18 cellular contexts compared by ENCODE assay signal in genomic region chr2:157877761-157878400, GRCh38. TPM values are rescaled to one million over a fixed set of nuclear protein-coding genes. Genes with fewer than 3 reads are reported as not detected.
DNase-seq lines count a peak whose midpoint lies in the region; ATAC-seq and TF ChIP-seq lines count a peak whose summit lies in the region.
"Had no signal": no experiment of that assay in that cellular context is flagged by ENCODE, and none has a peak within 500 bp of the region (broad histone marks: within the 10 kb centered on the region; RNA-seq: fewer than 3 reads in every experiment).

No MANE protein-coding gene starts in this region.

- H4K20me1 ChIP-seq in MM.1S (ENCODE audit: insufficient read depth, low read length), result no peaks in the 10 kb centered on the region

- intact Hi-C loops in activated CD4-positive, alpha-beta T cell treated with anti-CD3 and anti-CD28 coated beads, Interleukin-2, amount 10 ng/mL, durations not matched to agents 24 days and 14 days (cut with micrococcal nuclease), result loop anchor here (2.0 to 10.0 kb wide), 3 partner anchors 39 to 577 kb away; partner anchors contain the start of genes CCDC148 and PKP4

- H3F3A ChIP-seq in MM.1S (ENCODE audit: insufficient read depth, low read length), result peaks cover 12% of the 10 kb centered on the region

- H3K27me3 ChIP-seq in MM.1S (replicated peaks; ENCODE audit: insufficient read depth, low read length), result no peaks in the 10 kb centered on the region
- H3K27me3 ChIP-seq: esophagus squamous epithelium, upper lobe of right lung had no signal

- no peak overlapping the region for H3K27ac Mint-ChIP-seq in activated CD4-positive, alpha-beta T cell treated with anti-CD3 and anti-CD28 coated beads, Interleukin-2, amount 10 ng/mL, durations not matched to agents 24 days and 14 days
- no peak overlapping the region for H3K27ac Mint-ChIP-seq in activated naive CD8-positive, alpha-beta T cell treated with anti-CD3 and anti-CD28 coated beads, Interleukin-2, amount 10 ng/mL, durations not matched to agents 7 days and 5 days
- peak overlapping the region in 2 of 3 experiments; percentile 45 to 84 for H3K27ac Mint-ChIP-seq in nephron

- H3K4me2 ChIP-seq in MM.1S (ENCODE audit: low read depth, low read length), result peak overlapping the region; percentile 94; the same call in 1 of the 2 replicates

- POLR2A ChIA-PET in activated naive CD8-positive, alpha-beta T cell treated with anti-CD3 and anti-CD28 coated beads, Interleukin-2, amount 10 ng/mL, durations not matched to agents 7 days and 5 days (lab: Charles Lee), result interaction anchor here (4.2 kb wide), 1 partner anchor 20 kb away, joined by 89 read pairs; no protein-coding TSS in a partner anchor

- no peaks in the 10 kb centered on the region for H3K36me3 ChIP-seq in MM.1S (replicated peaks; ENCODE audit: insufficient read depth, low read length)
- H3K36me3 ChIP-seq: esophagus squamous epithelium, upper lobe of right lung had no signal

- H3K9me3 Mint-ChIP-seq in activated CD4-positive, alpha-beta T cell treated with anti-CD3 and anti-CD28 coated beads, Interleukin-2, amount 10 ng/mL, durations not matched to agents 24 days and 14 days, result no peaks in the 10 kb centered on the region
- H3K9me3 Mint-ChIP-seq in activated naive CD8-positive, alpha-beta T cell treated with anti-CD3 and anti-CD28 coated beads, Interleukin-2, amount 10 ng/mL, durations not matched to agents 7 days and 5 days, result no peaks in the 10 kb centered on the region
- no peaks in the 10 kb centered on the region for H3K9me3 Mint-ChIP-seq in nephron
- H3K9me3 Mint-ChIP-seq: dendritic cell treated with granulocyte-macrophage colony-stimulating factor and Interleukin-4, amounts not matched to agents 40 ng/mL and 50 ng/mL, for 4 days had no signal

- no peak for DNase-seq in activated CD4-positive, alpha-beta T cell treated with anti-CD3 and anti-CD28 coated beads, Interleukin-2, amount 10 ng/mL, durations not matched to agents 24 days and 14 days
- DNase-seq in activated CD4-positive, alpha-beta T cell treated with anti-CD3 and anti-CD28 coated beads, Interleukin-2, amount 50 U/mL, for 1 hour, result no peak
- DNase-seq in MM.1S (no peak), hypothalamus (lab: John Stamatoyannopoulos, UW) (no peak), substantia nigra (lab: John Stamatoyannopoulos, UW) (no peak), AG08396 (ENCODE audit: low spot score) (no peak)
- no peak for DNase-seq in activated naive CD8-positive, alpha-beta T cell treated with anti-CD3 and anti-CD28 coated beads, Interleukin-2, amount 10 ng/mL, durations not matched to agents 7 days and 5 days
- DNase-seq: activated CD4-positive, CD25-positive, alpha-beta regulatory T cell; esophagus squamous epithelium; H7; head of caudate nucleus; kidney; NCI-H2081; NCI-H748 treated with DMSO at 0.1 percent for 48 hours; RPMI8226; upper lobe of right lung had no signal

- H2AFZ ChIP-seq in MM.1S (ENCODE audit: low read length), result no peak overlapping the region

- H3K9ac ChIP-seq in MM.1S (ENCODE audit: low read length), result no peak overlapping the region

- H3K36me3 Mint-ChIP-seq in activated CD4-positive, alpha-beta T cell treated with anti-CD3 and anti-CD28 coated beads, Interleukin-2, amount 10 ng/mL, durations not matched to agents 24 days and 14 days (ENCODE audit: low read depth), result peaks cover 13% of the 10 kb centered on the region
- peaks cover 4% of the 10 kb centered on the region for H3K36me3 Mint-ChIP-seq in activated naive CD8-positive, alpha-beta T cell treated with anti-CD3 and anti-CD28 coated beads, Interleukin-2, amount 10 ng/mL, durations not matched to agents 7 days and 5 days
- H3K36me3 Mint-ChIP-seq in nephron (ENCODE audit: low read depth), result no peaks in the 10 kb centered on the region

- peaks cover 13% of the 10 kb centered on the region for H3K79me2 ChIP-seq in MM.1S (ENCODE audit: low read length)

- ATAC-seq in activated naive CD8-positive, alpha-beta T cell treated with anti-CD3 and anti-CD28 coated beads, Interleukin-2, amount 10 ng/mL, durations not matched to agents 7 days and 5 days (ENCODE audit: low read depth), result no peak
- ATAC-seq: upper lobe of right lung had no signal

- no peaks in the 10 kb centered on the region for H3K9me2 ChIP-seq in MM.1S (replicated peaks; ENCODE audit: insufficient read depth, low read length)

- peaks cover 42% of the 10 kb centered on the region for H3K4me1 Mint-ChIP-seq in activated CD4-positive, alpha-beta T cell treated with anti-CD3 and anti-CD28 coated beads, Interleukin-2, amount 10 ng/mL, durations not matched to agents 24 days and 14 days
- peaks cover 34% of the 10 kb centered on the region for H3K4me1 Mint-ChIP-seq in activated naive CD8-positive, alpha-beta T cell treated with anti-CD3 and anti-CD28 coated beads, Interleukin-2, amount 10 ng/mL, durations not matched to agents 7 days and 5 days
- peaks cover 28% of the 10 kb centered on the region for H3K4me1 Mint-ChIP-seq in nephron

- peak overlapping the region; percentile 75 for H3K4me3 Mint-ChIP-seq in activated CD4-positive, alpha-beta T cell treated with anti-CD3 and anti-CD28 coated beads, Interleukin-2, amount 10 ng/mL, durations not matched to agents 24 days and 14 days
- H3K4me3 Mint-ChIP-seq in activated naive CD8-positive, alpha-beta T cell treated with anti-CD3 and anti-CD28 coated beads, Interleukin-2, amount 10 ng/mL, durations not matched to agents 7 days and 5 days, result peak overlapping the region; percentile 81
- H3K4me3 Mint-ChIP-seq in nephron, result peak overlapping the region; percentile 72 to 85 (median 81)

- H3K4me3 ChIP-seq in MM.1S (ENCODE audit: low read length), result no peak overlapping the region

- H3K27ac ChIP-seq in MM.1S (ENCODE audit: low read length) (no peak overlapping the region), substantia nigra (ENCODE audit: low read depth, low read length, poor library complexity, severe bottlenecking) (no peak overlapping the region)
- H3K27ac ChIP-seq: upper lobe of right lung had no signal

- H3K9me3 ChIP-seq in MM.1S (replicated peaks; ENCODE audit: insufficient read depth, low read length), result no peaks in the 10 kb centered on the region
- H3K9me3 ChIP-seq: esophagus squamous epithelium, upper lobe of right lung had no signal

- TF ChIP-seq CTCF in MM.1S (IDR thresholded peaks at IDR 0.05; ENCODE audit: low read length) (no peak), nephron (IDR thresholded peaks at IDR 0.05; ENCODE audit: unreplicated experiment in 3 of 3) (no peak)

- no peaks in the 10 kb centered on the region for H3K27me3 Mint-ChIP-seq in activated CD4-positive, alpha-beta T cell treated with anti-CD3 and anti-CD28 coated beads, Interleukin-2, amount 10 ng/mL, durations not matched to agents 24 days and 14 days
- no peaks in the 10 kb centered on the region for H3K27me3 Mint-ChIP-seq in activated naive CD8-positive, alpha-beta T cell treated with anti-CD3 and anti-CD28 coated beads, Interleukin-2, amount 10 ng/mL, durations not matched to agents 7 days and 5 days
- no peaks in the 10 kb centered on the region for H3K27me3 Mint-ChIP-seq in nephron (ENCODE audit: low read depth)
- H3K27me3 Mint-ChIP-seq: dendritic cell treated with granulocyte-macrophage colony-stimulating factor and Interleukin-4, amounts not matched to agents 40 ng/mL and 50 ng/mL, for 4 days had no signal

- 0 out of 2 replicates have a peak, but pooled peaks cover 4% of the 10 kb centered on the region for H3K4me1 ChIP-seq in MM.1S (ENCODE audit: low read length)

RNA-seq across cellular contexts. Expression of gene ACVR1, which starts 1.8 kb away (rescaled TPM):
- total RNA-seq in activated CD4-positive, alpha-beta T cell treated with anti-CD3 and anti-CD28 coated beads, Interleukin-2, amount 10 ng/mL, durations not matched to agents 24 days and 14 days, result 45.5 and 50.7 TPM in 2 replicates
- total RNA-seq in activated naive CD8-positive, alpha-beta T cell treated with anti-CD3 and anti-CD28 coated beads, Interleukin-2, amount 10 ng/mL, durations not matched to agents 7 days and 5 days, result 10 to 100 TPM; 13.4 to 16.1 TPM

Comparison
In these comparisons a context has a peak if more than half of its experiments do, and no peak if none do; other contexts are left out.
1. H3K27ac Mint-ChIP-seq: peak in nephron (2 of 3); none in activated CD4-positive, alpha-beta T cell treated with anti-CD3 and anti-CD28 coated beads, Interleukin-2, amount 10 ng/mL, durations not matched to agents 24 days and 14 days (single experiment) and activated naive CD8-positive, alpha-beta T cell treated with anti-CD3 and anti-CD28 coated beads, Interleukin-2, amount 10 ng/mL, durations not matched to agents 7 days and 5 days (single experiment).
2. Peak in every context shown above with its lines, with median percentiles within 50 percentile points of each other: H3K4me3 Mint-ChIP-seq.